8 cellular contexts compared by ENCODE assay signal in genomic region chr9:120932086-120932818, GRCh38. TPM values are rescaled to one million over a fixed set of nuclear protein-coding genes. Genes with fewer than 3 reads are reported as not detected.
DNase-seq lines count a peak whose midpoint lies in the region; ATAC-seq and TF ChIP-seq lines count a peak whose summit lies in the region.

No MANE protein-coding gene starts in this region.

- H3K9me2 ChIP-seq in PC-9 (ENCODE audit: insufficient read depth): no peaks in the 10 kb centered on the region

- H4K20me1 ChIP-seq in BLaER1 (no peaks in the 10 kb centered on the region), PC-9 (ENCODE audit: insufficient read depth) (no peaks in the 10 kb centered on the region)

- H3K4me3 Mint-ChIP-seq in activated naive CD8-positive, alpha-beta T cell treated with anti-CD3 and anti-CD28 coated beads, Interleukin-2, amount 50 U/mL, for 24 hours: peak overlapping the region; percentile 71

- peaks cover 13% of the 10 kb centered on the region; the same call in 1 of the 2 replicates for H3F3A ChIP-seq in PC-9 (ENCODE audit: insufficient read depth, low read depth)

- peaks cover 6% of the 10 kb centered on the region for H3K36me3 Mint-ChIP-seq in activated naive CD8-positive, alpha-beta T cell treated with anti-CD3 and anti-CD28 coated beads, Interleukin-2, amount 50 U/mL, for 24 hours (ENCODE audit: low read depth)

- peak overlapping the region; percentile 56 for H3K4me3 ChIP-seq in BLaER1
- no peak overlapping the region for H3K4me3 ChIP-seq in muscle layer of duodenum (ENCODE audit: low read depth in 1 of 2, low read length in 2 of 2)
- H3K4me3 ChIP-seq in PC-9: no peak overlapping the region

- POLR2A ChIA-PET in PC-9 (lab: Charles Lee; ENCODE audit: unreplicated experiment): interaction anchor here (0.5 to 0.7 kb wide), 3 partner anchors 110 to 374 kb away, joined by 4 to 7 read pairs (median 4); no protein-coding TSS in a partner anchor

- BruUV-seq in PC-9 (replicated peaks; lab: Mats Ljungman, UMichigan): no TSS peak

- H3K4me1 ChIP-seq in BLaER1 (peaks cover 96% of the 10 kb centered on the region), muscle layer of duodenum (ENCODE audit: control insufficient read depth in 1 of 2, insufficient read depth in 2 of 2, low read length in 2 of 2) (peaks cover 27 to 43% of the 10 kb centered on the region in 2 donors), PC-9 (replicated peaks; ENCODE audit: insufficient read depth) (peaks cover 27% of the 10 kb centered on the region)

- CTCF ChIA-PET in PC-9 (lab: Charles Lee): interaction anchor here (0.5 kb wide), 1 partner anchor 147 kb away, joined by 3 read pairs; no protein-coding TSS in a partner anchor

- no peaks in the 10 kb centered on the region for H3K27me3 ChIP-seq in BLaER1
- H3K27me3 ChIP-seq in muscle layer of duodenum (ENCODE audit: low read depth, low read length): no peaks in the 10 kb centered on the region
- no peaks in the 10 kb centered on the region for H3K27me3 ChIP-seq in PC-9 (ENCODE audit: insufficient read depth, low read depth)

- H3K79me2 ChIP-seq in PC-9 (ENCODE audit: low read depth): no peaks in the 10 kb centered on the region

- peak overlapping the region; percentile 100 for H3K27ac Mint-ChIP-seq in activated naive CD8-positive, alpha-beta T cell treated with anti-CD3 and anti-CD28 coated beads, Interleukin-2, amount 50 U/mL, for 24 hours

- DNase-seq in activated naive CD8-positive, alpha-beta T cell treated with anti-CD3 and anti-CD28 coated beads, Interleukin-2, amount 50 U/mL, for 24 hours: no peak
- DNase-seq in PC-9 (no peak), GM10266 (ENCODE audit: extremely low spot score) (no peak), epidermal melanocyte (ENCODE audit: insufficient read length, low spot score) (no peak)

- intact Hi-C loops in PC-9 (cut with micrococcal nuclease; ENCODE audit: unreplicated experiment): no loop called here

- H3K27ac ChIP-seq in BLaER1 (peak overlapping the region; percentile 89), muscle layer of duodenum (ENCODE audit: low read length) (peak overlapping the region; percentile 91), PC-9 (no peak overlapping the region)

- no peaks in the 10 kb centered on the region for H3K9me3 Mint-ChIP-seq in activated naive CD8-positive, alpha-beta T cell treated with anti-CD3 and anti-CD28 coated beads, Interleukin-2, amount 50 U/mL, for 24 hours

- no peaks in the 10 kb centered on the region for H3K9me3 ChIP-seq in BLaER1
- H3K9me3 ChIP-seq in muscle layer of duodenum (ENCODE audit: control insufficient read depth in 1 of 2, low read length in 2 of 2): no peaks in the 10 kb centered on the region
- no peaks in the 10 kb centered on the region for H3K9me3 ChIP-seq in PC-9 (ENCODE audit: insufficient read depth, low read depth)

- peak; percentile 0 for ATAC-seq in HG02884 (IDR thresholded peaks at IDR 0.05; ENCODE audit: unreplicated experiment)
- ATAC-seq in activated naive CD8-positive, alpha-beta T cell treated with anti-CD3 and anti-CD28 coated beads, Interleukin-2, amount 50 U/mL, for 24 hours: no peak
- ATAC-seq in HG03196 (IDR thresholded peaks at IDR 0.05; ENCODE audit: unreplicated experiment): no peak

- H3K27me3 Mint-ChIP-seq in activated naive CD8-positive, alpha-beta T cell treated with anti-CD3 and anti-CD28 coated beads, Interleukin-2, amount 50 U/mL, for 24 hours: no peaks in the 10 kb centered on the region

- H3K36me3 ChIP-seq in BLaER1 (no peaks in the 10 kb centered on the region), muscle layer of duodenum (ENCODE audit: control insufficient read depth in 1 of 2, insufficient read depth in 2 of 2, low read length in 2 of 2) (no peaks in the 10 kb centered on the region), PC-9 (ENCODE audit: low read depth) (no peaks in the 10 kb centered on the region)

- H3K4me1 Mint-ChIP-seq in activated naive CD8-positive, alpha-beta T cell treated with anti-CD3 and anti-CD28 coated beads, Interleukin-2, amount 50 U/mL, for 24 hours: peaks cover 92% of the 10 kb centered on the region

- H3K9ac ChIP-seq in BLaER1: peak overlapping the region; percentile 79

- H2AFZ ChIP-seq in PC-9: no peak overlapping the region

- TF ChIP-seq CTCF in PC-9 (conservative IDR thresholded peaks at IDR 0.05) (no peak), GM10266 (IDR thresholded peaks at IDR 0.05; ENCODE audit: control insufficient read depth, insufficient read depth, low read depth, missing control alignments) (no peak)

- H3K4me2 ChIP-seq in BLaER1: peak overlapping the region; percentile 87
- no peak overlapping the region for H3K4me2 ChIP-seq in PC-9

RNA-seq across cellular contexts. Expression of gene TRAF1, which starts 5.7 kb away (rescaled TPM):
- 2.7 and 2.9 TPM in 2 replicates for total RNA-seq in PC-9 (2021)

RNA-seq across cellular contexts. Expression of gene PHF19, which starts 55.3 kb away (rescaled TPM):
- total RNA-seq in PC-9 (2021): 66.4 and 72.9 TPM in 2 replicates
